Comparison of ENCODE assay signal across 8 cellular contexts in the genomic region with DNA sequence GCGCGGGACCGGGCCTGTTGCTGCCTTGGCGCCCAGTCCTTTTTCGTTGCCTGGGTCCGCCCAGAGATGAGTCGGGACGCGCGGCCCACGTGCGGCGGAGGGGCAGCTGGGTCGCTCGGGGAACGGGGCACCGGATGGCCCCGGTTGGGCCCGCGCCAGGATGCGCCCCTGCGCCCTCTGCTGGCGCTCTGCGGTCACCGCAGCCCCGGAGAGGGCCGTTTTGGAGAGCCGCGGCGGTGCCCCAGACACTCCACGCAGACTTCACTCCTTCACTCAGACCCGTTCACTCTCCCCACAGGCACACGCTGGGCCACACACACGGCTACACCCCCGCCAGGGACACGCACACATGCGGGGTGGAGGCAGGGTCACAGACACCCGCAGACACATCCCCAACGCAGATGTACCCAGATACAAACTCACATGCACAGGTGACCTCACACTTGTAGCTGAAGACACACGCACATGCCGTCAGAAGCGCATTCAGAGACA. TPM values are rescaled to one million over a fixed set of nuclear protein-coding genes. Genes with fewer than 3 reads are reported as not detected.
DNase-seq lines count a peak whose midpoint lies in the region; ATAC-seq and TF ChIP-seq lines count a peak whose summit lies in the region.

No MANE protein-coding gene starts in this region.

- H3K9me3 Mint-ChIP-seq in CD8-positive, alpha-beta memory T cell = no peaks in the 10 kb centered on the region

- no peaks in the 10 kb centered on the region for H4K20me1 ChIP-seq in OCI-LY7 (ENCODE audit: insufficient read depth, low read length)

- BruUV-seq in OCI-LY7 (replicated peaks; lab: Mats Ljungman, UMichigan) = no TSS peak

- POLR2A ChIA-PET in CD8-positive, alpha-beta memory T cell (lab: Charles Lee) = no interaction called here
- POLR2A ChIA-PET in HEK293T (lab: Yijun Ruan, JAX) = interaction anchor here (1.3 kb wide), 1 partner anchor 95 kb away, joined by 4 read pairs; the partner anchor contains the start of gene MANBAL
- POLR2A ChIA-PET in OCI-LY7 (lab: Charles Lee) = no interaction called here

- no peaks in the 10 kb centered on the region for H3K36me3 ChIP-seq in CD8-positive, alpha-beta memory T cell (ENCODE audit: insufficient read depth, low read length)
- H3K36me3 ChIP-seq in OCI-LY7 (ENCODE audit: insufficient read depth, low read length) = no peaks in the 10 kb centered on the region
- H3K36me3 ChIP-seq in testis (ENCODE audit: low read depth, missing control alignments) = no peaks in the 10 kb centered on the region

- TF ChIP-seq CTCF in OCI-LY7 (conservative IDR thresholded peaks at IDR 0.05; ENCODE audit: low read length) (peak; percentile 83), fibroblast of the aortic adventitia (IDR thresholded peaks at IDR 0.05; ENCODE audit: insufficient read depth, low read length) (peak; percentile 81), omental fat pad (IDR thresholded peaks at IDR 0.05) (peak in 2 of 3 donors; percentile 48 to 91), testis (IDR thresholded peaks at IDR 0.05) (peak; percentile 92 to 97 (median 93))

- peaks cover 5% of the 10 kb centered on the region for H3K4me1 ChIP-seq in CD8-positive, alpha-beta memory T cell (ENCODE audit: insufficient read depth, low read length)
- H3K4me1 ChIP-seq in OCI-LY7 (ENCODE audit: insufficient read depth, low read length, poor library complexity, severe bottlenecking) (peaks cover 25% of the 10 kb centered on the region), testis (peaks cover 17% of the 10 kb centered on the region)

- no peak for TF ChIP-seq POLR2A in testis (IDR thresholded peaks at IDR 0.05)

- H3K27me3 ChIP-seq in CD8-positive, alpha-beta memory T cell (ENCODE audit: insufficient read depth, low read length, poor library complexity, severe bottlenecking) = no peaks in the 10 kb centered on the region
- no peaks in the 10 kb centered on the region for H3K27me3 ChIP-seq in testis

- 1 to 6% methylated on average over 30 to 41 of the region's 42 CpGs for WGBS in testis, 2 donors

- peaks cover 5 to 7% (median 6%) of the 10 kb centered on the region in 3 donors for H3K4me1 Mint-ChIP-seq in CD8-positive, alpha-beta memory T cell

- DNase-seq in CD8-positive, alpha-beta memory T cell = peak; percentile 68 to 78 (median 70)
- peak; percentile 82 for DNase-seq in HEK293T (ENCODE audit: extremely low spot score)
- peak; percentile 74 for DNase-seq in OCI-LY7 (ENCODE audit: low spot score)
- peak; percentile 89 to 92 for DNase-seq in activated T-cell treated with anti-CD3 and anti-CD28 coated beads, Interleukin-2, amount 50 U/mL, for 48 hours
- peak; percentile 41 for DNase-seq in fibroblast of the aortic adventitia (ENCODE audit: low read depth)
- DNase-seq in omental fat pad (ENCODE audit: low spot score) = peak; percentile 51
- peak; percentile 68 for DNase-seq in testis

- H3K27me3 Mint-ChIP-seq in CD8-positive, alpha-beta memory T cell = no peaks in the 10 kb centered on the region

- H3K27ac Mint-ChIP-seq in CD8-positive, alpha-beta memory T cell = peak overlapping the region in 5 of 8 donors; percentile 55 to 90 (median 82)

- no peaks in the 10 kb centered on the region for H3K9me3 ChIP-seq in CD8-positive, alpha-beta memory T cell (ENCODE audit: low read length)
- H3K9me3 ChIP-seq in OCI-LY7 (ENCODE audit: low read length) (no peaks in the 10 kb centered on the region), testis (no peaks in the 10 kb centered on the region)

- peak overlapping the region; percentile 70 for H3K4me2 ChIP-seq in OCI-LY7 (ENCODE audit: low read length)

- peak overlapping the region; percentile 78 to 90 (median 85) for H3K4me3 Mint-ChIP-seq in CD8-positive, alpha-beta memory T cell

- H3K4me3 ChIP-seq in CD8-positive, alpha-beta memory T cell (ENCODE audit: low read length) = peak overlapping the region; percentile 34
- peak overlapping the region; percentile 53 for H3K4me3 ChIP-seq in OCI-LY7 (ENCODE audit: low read depth, low read length, poor library complexity, severe bottlenecking)
- H3K4me3 ChIP-seq in fibroblast of the aortic adventitia (ENCODE audit: low read depth, low read length) = peak overlapping the region; percentile 41
- peak overlapping the region; percentile 46 to 47 for H3K4me3 ChIP-seq in testis

- H2AFZ ChIP-seq in OCI-LY7 (ENCODE audit: low read length) = peak overlapping the region; percentile 8

- no peaks in the 10 kb centered on the region for H3K9me2 ChIP-seq in OCI-LY7 (ENCODE audit: insufficient read depth, low read length)

- H3K27ac ChIP-seq in CD8-positive, alpha-beta memory T cell (ENCODE audit: low read depth, low read length) = no peak overlapping the region
- no peak overlapping the region for H3K27ac ChIP-seq in OCI-LY7 (ENCODE audit: low read depth, low read length, poor library complexity, severe bottlenecking)
- peak overlapping the region; percentile 43 to 64 for H3K27ac ChIP-seq in testis

- intact Hi-C loops in OCI-LY7 (cut with micrococcal nuclease; ENCODE audit: unreplicated experiment) (loop anchor here (1.0 to 5.0 kb wide), 2 partner anchors 67 to 115 kb away; no protein-coding TSS in a partner anchor), testis (cut with DNase I; ENCODE audit: low total_unique reads) (loop anchor here (10.0 kb wide), 1 partner anchor 100 kb away; the partner anchor contains the start of gene MANBAL)

- ATAC-seq in omental fat pad (ENCODE audit: low FRiP score) (peak; percentile 74), GM21717 (IDR thresholded peaks at IDR 0.05; ENCODE audit: unreplicated experiment) (no peak)

- H3K79me2 ChIP-seq in OCI-LY7 (ENCODE audit: insufficient read depth, low read depth, low read length) = no peaks in the 10 kb centered on the region

- CTCF ChIA-PET in CD8-positive, alpha-beta memory T cell (lab: Charles Lee) = interaction anchor here (0.9 to 1.9 kb wide), 10 partner anchors 11 to 143 kb away, joined by 3 to 9 read pairs (median 4); partner anchors contain the start of gene BLCAP
- CTCF ChIA-PET in HEK293T (lab: Yijun Ruan, JAX) = interaction anchor here (0.7 to 1.5 kb wide), 6 partner anchors 11 to 114 kb away, joined by 3 to 7 read pairs (median 4); no protein-coding TSS in a partner anchor
- CTCF ChIA-PET in OCI-LY7 (lab: Charles Lee; ENCODE audit: unreplicated experiment) = interaction anchor here (0.6 to 0.7 kb wide), 3 partner anchors 53 to 340 kb away, joined by 3 to 10 read pairs (median 5); no protein-coding TSS in a partner anchor

- no peaks in the 10 kb centered on the region for H3K36me3 Mint-ChIP-seq in CD8-positive, alpha-beta memory T cell

TF ChIP-seq in HEK293T, 16 proteins besides CTCF, POLR2A, EP300 and RAD21:
- no peak for TF ChIP-seq HDGF (IDR thresholded peaks at IDR 0.05; ENCODE audit: borderline replicate concordance)
- no peak for TF ChIP-seq ARNT (IDR thresholded peaks at IDR 0.05)
- TF ChIP-seq ELF4 (IDR thresholded peaks at IDR 0.05) = no peak
- TF ChIP-seq FOXA1 (IDR thresholded peaks at IDR 0.05) = no peak
- TF ChIP-seq FOXM1 (IDR thresholded peaks at IDR 0.05; ENCODE audit: borderline replicate concordance) = no peak
- TF ChIP-seq BHLHE40 (IDR thresholded peaks at IDR 0.05; ENCODE audit: borderline replicate concordance) = no peak
- TF ChIP-seq NFRKB (IDR thresholded peaks at IDR 0.05) = no peak
- TF ChIP-seq SUZ12 (IDR thresholded peaks at IDR 0.05) = no peak
- TF ChIP-seq LEF1 (IDR thresholded peaks at IDR 0.05; ENCODE audit: borderline replicate concordance) = no peak
- TF ChIP-seq FOXK2 (IDR thresholded peaks at IDR 0.05) = no peak
- no peak for TF ChIP-seq TARDBP (IDR thresholded peaks at IDR 0.05)
- no peak for TF ChIP-seq CTBP1 (IDR thresholded peaks at IDR 0.05; ENCODE audit: borderline replicate concordance)
- TF ChIP-seq, protein P1, sequence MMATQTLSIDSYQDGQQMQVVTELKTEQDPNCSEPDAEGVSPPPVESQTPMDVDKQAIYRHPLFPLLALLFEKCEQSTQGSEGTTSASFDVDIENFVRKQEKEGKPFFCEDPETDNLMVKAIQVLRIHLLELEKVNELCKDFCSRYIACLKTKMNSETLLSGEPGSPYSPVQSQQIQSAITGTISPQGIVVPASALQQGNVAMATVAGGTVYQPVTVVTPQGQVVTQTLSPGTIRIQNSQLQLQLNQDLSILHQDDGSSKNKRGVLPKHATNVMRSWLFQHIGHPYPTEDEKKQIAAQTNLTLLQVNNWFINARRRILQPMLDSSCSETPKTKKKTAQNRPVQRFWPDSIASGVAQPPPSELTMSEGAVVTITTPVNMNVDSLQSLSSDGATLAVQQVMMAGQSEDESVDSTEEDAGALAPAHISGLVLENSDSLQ (IDR thresholded peaks at IDR 0.05) = no peak
- no peak for TF ChIP-seq L3MBTL2 (conservative IDR thresholded peaks at IDR 0.05)
- no peak for TF ChIP-seq ZNF384 (IDR thresholded peaks at IDR 0.05)
- no peak for TF ChIP-seq SP1 (IDR thresholded peaks at IDR 0.05)
TF ChIP-seq in HEK293T: peak in this region for 0.

RNA-seq across cellular contexts. Expression of gene SRC, which starts 38.8 kb away (rescaled TPM):
- total RNA-seq in CD8-positive, alpha-beta memory T cell = 1 to 10 TPM; 2.4 to 2.7 TPM
- polyA plus RNA-seq in CD8-positive, alpha-beta memory T cell = 1.2 TPM
- 0.18 and 3.7 TPM in 2 replicates for total RNA-seq in OCI-LY7 (2014; rRNA removed; shearing (Covaris generic))
- total RNA-seq in OCI-LY7 (2022) (0.72 and 0.89 TPM in 2 replicates), fibroblast of the aortic adventitia (ENCODE audit: low replicate concordance) (11.0 and 19.1 TPM in 2 replicates), omental fat pad (10 to 100 TPM; 15.1 to 29.3 (median 19.7) TPM), testis (100 to 1,000 TPM; 143 to 179 TPM)
- polyA plus RNA-seq in testis (ENCODE audit: insufficient read depth, low read depth, low replicate concordance) = 90.3 TPM

Comparison
In these comparisons a context has a peak if more than half of its experiments do, and no peak if none do; other contexts are left out.
1. H3K27ac ChIP-seq: peak in testis (2 of 2); none in CD8-positive, alpha-beta memory T cell (single experiment) and OCI-LY7 (single experiment).
2. Peak in every context shown above with its lines, with median percentiles within 50 percentile points of each other: DNase-seq, H3K4me3 ChIP-seq and CTCF ChIP-seq.